18 cellular contexts compared by ENCODE assay signal in genomic region chr22:20586403-20586745, GRCh38.
DNase-seq lines count a peak whose midpoint lies in the region; ATAC-seq, FAIRE-seq and TF ChIP-seq lines count a peak whose summit lies in the region.
"Had no signal": no experiment of that assay in that cellular context is flagged by ENCODE, and none has a peak within 500 bp of the region (broad histone marks: within the 10 kb centered on the region; RNA-seq: fewer than 3 reads in every experiment).

No MANE protein-coding gene starts in this region.

- H3K4me3 ChIP-seq in RWPE2 (ENCODE audit: severe bottlenecking), result no peak overlapping the region
- no peak overlapping the region for H3K4me3 ChIP-seq in kidney (ENCODE audit: low read length in 2 of 2)
- no peak overlapping the region for H3K4me3 ChIP-seq in spleen
- H3K4me3 ChIP-seq: A549, GM23338 had no signal

- DNase-seq in RWPE1 (ENCODE audit: low spot score), result no peak
- peak; percentile 53 for DNase-seq in RWPE2 (ENCODE audit: low spot score)
- DNase-seq in kidney, result peak; percentile 71
- peak; percentile 71 for DNase-seq in spleen
- DNase-seq in KBM-7, result no peak
- no peak for DNase-seq in NCI-H146 (lab: John Stamatoyannopoulos, UW)
- DNase-seq: BE2C; CD4-positive, alpha-beta memory T cell; DMS153; DMS79 treated with DMSO at 0.1 percent for 48 hours; EL; H7 had no signal

- CTCF ChIA-PET in RWPE1 (lab: Yijun Ruan, JAX), result no interaction called here

- H3K9me3 ChIP-seq in RWPE2 (ENCODE audit: severe bottlenecking) (no peaks in the 10 kb centered on the region), kidney (ENCODE audit: control insufficient read depth in 1 of 2, low read length in 2 of 2) (no peaks in the 10 kb centered on the region), spleen (no peaks in the 10 kb centered on the region)
- H3K9me3 ChIP-seq: A549, BE2C had no signal

- no peak for FAIRE-seq in kidney (lab: Jason Lieb, UNC)
- FAIRE-seq: A549, G401.6, GM12891 had no signal

- no peak for TF ChIP-seq POLR2A in spleen (IDR thresholded peaks at IDR 0.05)

- TF ChIP-seq CTCF in RWPE1 (conservative IDR thresholded peaks at IDR 0.05; ENCODE audit: low read depth) (no peak), RWPE2 (IDR thresholded peaks at IDR 0.05; ENCODE audit: poor library complexity, severe bottlenecking) (no peak), kidney (IDR thresholded peaks at IDR 0.05; ENCODE audit: borderline replicate concordance, extremely low read depth, insufficient read depth) (no peak), spleen (IDR thresholded peaks at IDR 0.05 in 8 of 11, conservative IDR thresholded peaks at IDR 0.05 in 3 of 11) (no peak)

- H3K9ac ChIP-seq in kidney (ENCODE audit: low read length in 2 of 2), result no peak overlapping the region

- ATAC-seq in RWPE2 (ENCODE audit: low read depth) (no peak), GM21526 (IDR thresholded peaks at IDR 0.05; ENCODE audit: low FRiP score, unreplicated experiment) (no peak)
- ATAC-seq: A549, GM23338 had no signal

- H3K36me3 ChIP-seq in RWPE2 (ENCODE audit: low read depth) (peaks cover 57% of the 10 kb centered on the region), kidney (ENCODE audit: control insufficient read depth in 1 of 2, insufficient read depth in 2 of 2, low read length in 2 of 2) (peaks cover 30 to 37% of the 10 kb centered on the region in 2 donors), spleen (peaks cover 14 to 73% (median 67%) of the 10 kb centered on the region in 6 donors)

- POLR2A ChIA-PET in RWPE1 (lab: Yijun Ruan, JAX; ENCODE audit: low non-redundant PET), result no interaction called here

- in situ Hi-C loops in KBM-7 (cut with MboI; ENCODE audit: low pct_unique_long_range_greater_than_20kb, low sequenced_read_pairs), result no loop called here

- H3K4me1 ChIP-seq in RWPE2 (ENCODE audit: insufficient read depth, poor library complexity, severe bottlenecking), result peaks cover 4% of the 10 kb centered on the region
- H3K4me1 ChIP-seq in kidney (ENCODE audit: control insufficient read depth in 1 of 2, insufficient read depth in 1 of 2, low read depth in 1 of 2, low read length in 2 of 2), result no peaks in the 10 kb centered on the region
- H3K4me1 ChIP-seq in spleen, result peaks cover 0 to 8% (median 0%) of the 10 kb centered on the region in 6 donors
- H3K4me1 ChIP-seq: A549, BE2C had no signal

- intact Hi-C loops in kidney (cut with DNase I), result no loop called here
- intact Hi-C loops in spleen (cut with DNase I; ENCODE audit: low total_unique reads), result no loop called here

- no peaks in the 10 kb centered on the region for H3K27me3 ChIP-seq in RWPE2 (ENCODE audit: insufficient read depth, poor library complexity, severe bottlenecking)
- H3K27me3 ChIP-seq in spleen (replicated peaks in 1 of 7), result no peaks in the 10 kb centered on the region
- H3K27me3 ChIP-seq: BE2C had no signal

- H3K27ac ChIP-seq in RWPE1 (peak overlapping the region; percentile 99), RWPE2 (ENCODE audit: poor library complexity, severe bottlenecking) (no peak overlapping the region), kidney (ENCODE audit: low read depth in 2 of 2, low read length in 2 of 2) (no peak overlapping the region), spleen (no peak overlapping the region)
- H3K27ac ChIP-seq: A549, C4-2B had no signal

- 92 to 97% (median 94%) methylated on average over 16 to 22 of the region's 22 CpGs for WGBS in spleen, 5 donors

Comparison
In these comparisons a context has a peak if more than half of its experiments do, and no peak if none do; other contexts are left out.
1. DNase-seq: peak in RWPE2 (single experiment), kidney (single experiment) and spleen (single experiment); none in RWPE1 (single experiment), KBM-7 (single experiment) and NCI-H146 (single experiment).